In the genomic region with DNA sequence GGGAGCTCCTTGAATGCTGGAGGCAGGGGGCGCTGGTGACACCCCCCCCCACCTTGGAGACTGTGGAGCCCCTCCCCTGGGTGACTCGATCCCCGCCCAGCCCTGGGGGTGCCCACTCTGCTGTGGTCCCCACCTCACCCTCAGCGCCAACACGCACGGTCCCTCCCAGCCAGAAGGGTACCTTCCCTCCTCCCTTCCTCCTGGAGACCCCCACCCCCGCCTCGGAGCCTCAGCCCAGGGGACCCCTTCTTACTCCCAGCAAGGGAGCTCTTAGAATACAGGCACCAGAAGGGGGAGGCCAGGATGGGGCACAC, we compare ENCODE assay signal across 9 cellular contexts. TPM values are rescaled to one million over a fixed set of nuclear protein-coding genes. Genes with fewer than 3 reads are reported as not detected.
DNase-seq lines count a peak whose midpoint lies in the region; ATAC-seq and TF ChIP-seq lines count a peak whose summit lies in the region.
"Had no signal": no experiment of that assay in that cellular context is flagged by ENCODE, and none has a peak within 500 bp of the region (broad histone marks: within the 10 kb centered on the region; RNA-seq: fewer than 3 reads in every experiment).

No MANE protein-coding gene starts in this region.

- H3K4me3 Mint-ChIP-seq in T-helper 17 cell, result peak overlapping the region; percentile 78

- peaks cover 0 to 34% (median 4%) of the 10 kb centered on the region in 3 donors for H3K27me3 ChIP-seq in psoas muscle (ENCODE audit: insufficient read depth in 3 of 3, low read length in 2 of 3)

- H3K27ac Mint-ChIP-seq in T-helper 17 cell, result peak overlapping the region; percentile 80

- peak; percentile 15 for DNase-seq in EH (ENCODE audit: low read depth)
- DNase-seq in T-helper 17 cell, result no peak
- no peak for DNase-seq in fibroblast of the aortic adventitia (ENCODE audit: low read depth)
- no peak for DNase-seq in psoas muscle
- no peak for DNase-seq in NCI-H187 (lab: John Stamatoyannopoulos, UW)
- no peak for DNase-seq in hepatic stellate cell (ENCODE audit: low spot score)
- DNase-seq in activated CD4-positive, alpha-beta T cell treated with anti-CD3 and anti-CD28 coated beads, Interleukin-2, amount 50 U/mL, for 48 hours, result no peak

- H3K27me3 Mint-ChIP-seq in T-helper 17 cell, result peaks cover 19% of the 10 kb centered on the region

- peaks cover 22% of the 10 kb centered on the region for H3K4me1 Mint-ChIP-seq in T-helper 17 cell

- TF ChIP-seq CTCF in fibroblast of the aortic adventitia (IDR thresholded peaks at IDR 0.05; ENCODE audit: insufficient read depth, low read length) (peak; percentile 22), psoas muscle (IDR thresholded peaks at IDR 0.05) (no peak)

- ATAC-seq in T-helper 17 cell (no peak), psoas muscle (no peak), GM21717 (IDR thresholded peaks at IDR 0.05; ENCODE audit: unreplicated experiment) (no peak)

- WGBS in psoas muscle, 3 donors, result 0 to 29% (median 14%) methylated on average over 2 to 8 of the region's 8 CpGs

- no peaks in the 10 kb centered on the region for H3K36me3 ChIP-seq in psoas muscle (ENCODE audit: insufficient read depth in 1 of 2, low read depth in 1 of 2)

- H3K9me3 ChIP-seq in T-helper 17 cell (ENCODE audit: control insufficient read depth, low read length, poor library complexity, severe bottlenecking) (no peaks in the 10 kb centered on the region), psoas muscle (no peaks in the 10 kb centered on the region)
- H3K9me3 ChIP-seq: mucosa of descending colon had no signal

- H3K36me3 Mint-ChIP-seq in T-helper 17 cell (ENCODE audit: low read depth), result peaks cover 2% of the 10 kb centered on the region

- intact Hi-C loops in psoas muscle (cut with DNase I), result loop anchor here (2.0 to 5.0 kb wide), 3 partner anchors 39 to 161 kb away; no protein-coding TSS in a partner anchor

- H3K4me1 ChIP-seq in psoas muscle, result peaks cover 7% of the 10 kb centered on the region

- H3K27ac ChIP-seq in psoas muscle, result peak overlapping the region; percentile 55

- H3K4me3 ChIP-seq in fibroblast of the aortic adventitia (ENCODE audit: low read depth, low read length) (peak overlapping the region; percentile 54), psoas muscle (peak overlapping the region; percentile 61)
- H3K4me3 ChIP-seq: mucosa of descending colon had no signal

RNA-seq across cellular contexts. Expression of gene PLEKHG5, which starts 5.6 kb away (rescaled TPM):
- total RNA-seq in T-helper 17 cell (10 to 100 TPM; 10.8 to 12.8 TPM), fibroblast of the aortic adventitia (ENCODE audit: low replicate concordance) (3.8 and 5.1 TPM in 2 replicates), psoas muscle (1 to 10 TPM; 2.6 to 3.3 (median 3.2) TPM)
- 1 to 10 TPM; 1.5 to 2.3 (median 2.0) TPM for polyA plus RNA-seq in psoas muscle

RNA-seq across cellular contexts. Expression of gene TNFRSF25, which starts 19.9 kb away (rescaled TPM):
- total RNA-seq in T-helper 17 cell (100 to 1,000 TPM; 393 to 433 TPM), fibroblast of the aortic adventitia (ENCODE audit: low replicate concordance) (2.0 and 4.4 TPM in 2 replicates), psoas muscle (1 to 10 TPM; 1.5 to 2.6 (median 2.2) TPM)
- 1 to 10 TPM; 1.5 to 2.7 (median 1.6) TPM for polyA plus RNA-seq in psoas muscle

Comparison
In these comparisons a context has a peak if more than half of its experiments do, and no peak if none do; other contexts are left out.
1. RNA of gene TNFRSF25, which starts 19.9 kb away (total RNA-seq): 393 to 433 TPM in T-helper 17 cell; 1.5 to 2.6 TPM in psoas muscle and 2.0 to 4.4 TPM in fibroblast of the aortic adventitia; every median in the first group is over 10 times any median in the second.